ENCODE assay signal across 16 cellular contexts in genomic region chr2:113754160-113754559, GRCh38. TPM values are rescaled to one million over a fixed set of nuclear protein-coding genes. Genes with fewer than 3 reads are reported as not detected.
DNase-seq lines count a peak whose midpoint lies in the region; FAIRE-seq and TF ChIP-seq lines count a peak whose summit lies in the region.
"Had no signal": no experiment of that assay in that cellular context is flagged by ENCODE, and none has a peak within 500 bp of the region (broad histone marks: within the 10 kb centered on the region; RNA-seq: fewer than 3 reads in every experiment).

No MANE protein-coding gene starts in this region.

- DNase-seq in NCI-H2029 (lab: John Stamatoyannopoulos, UW) = peak; percentile 18
- no peak for DNase-seq in NCI-H2029 treated with DMSO at 0.1 percent for 48 hours (lab: John Stamatoyannopoulos, UW)
- no peak for DNase-seq in Karpas-422
- peak; percentile 34 for DNase-seq in bronchial epithelial cell (ENCODE audit: low read depth)
- no peak for DNase-seq in osteocyte (ENCODE audit: extremely low spot score, unreplicated experiment)
- no peak for DNase-seq in amygdala (lab: John Stamatoyannopoulos, UW)
- no peak for DNase-seq in DMS79 (lab: John Stamatoyannopoulos, UW)
- no peak for DNase-seq in NCI-H748 treated with DMSO at 0.1 percent for 48 hours (lab: John Stamatoyannopoulos, UW)
- DNase-seq: activated CD8-positive, alpha-beta memory T cell treated with anti-CD3 and anti-CD28 coated beads, Interleukin-2, amount 10 ng/mL, durations not matched to agents 7 days and 5 days; activated naive CD4-positive, alpha-beta T cell treated with anti-CD3 and anti-CD28 coated beads, Interleukin-2, amount 10 ng/mL, durations not matched to agents 7 days and 5 days; COR-L47; NCI-H1694 treated with DMSO at 0.1 percent for 48 hours; T-helper 17 cell had no signal

- H3K4me3 Mint-ChIP-seq in osteocyte (ENCODE audit: unreplicated experiment) = peak overlapping the region; percentile 100

- H3K4me2 ChIP-seq in Karpas-422 (ENCODE audit: low read depth, low read length, poor library complexity, severe bottlenecking) = peak overlapping the region; percentile 75

- 0 out of 2 replicates have a peak, but pooled peaks cover 5% of the 10 kb centered on the region for H4K20me1 ChIP-seq in Karpas-422 (ENCODE audit: insufficient read depth, low read depth, low read length)

- H3K9me3 ChIP-seq in Karpas-422 (ENCODE audit: low read length) = no peaks in the 10 kb centered on the region

- H3K9me3 Mint-ChIP-seq in osteocyte (ENCODE audit: unreplicated experiment) = no peaks in the 10 kb centered on the region
- H3K9me3 Mint-ChIP-seq: activated naive CD4-positive, alpha-beta T cell treated with anti-CD3 and anti-CD28 coated beads, Interleukin-2, amount 10 ng/mL, durations not matched to agents 7 days and 5 days had no signal

- H3K4me1 Mint-ChIP-seq in osteocyte (ENCODE audit: unreplicated experiment) = peaks cover 31% of the 10 kb centered on the region

- H3K27ac ChIP-seq in Karpas-422 (ENCODE audit: low read length) = peak overlapping the region; percentile 89; the same call in 1 of the 2 replicates
- H3K27ac ChIP-seq: 22Rv1, cardiac muscle cell, parathyroid adenoma had no signal

- H2AFZ ChIP-seq in Karpas-422 (ENCODE audit: low read length) = no peak overlapping the region
- H2AFZ ChIP-seq: parathyroid adenoma had no signal

- TF ChIP-seq CTCF in bronchial epithelial cell (IDR thresholded peaks at IDR 0.05; ENCODE audit: insufficient read depth, low read length, severe bottlenecking) (no peak), osteocyte (IDR thresholded peaks at IDR 0.05) (no peak)

- peaks cover 66% of the 10 kb centered on the region for H3K79me2 ChIP-seq in Karpas-422 (ENCODE audit: low read length)

- H3K4me3 ChIP-seq in Karpas-422 (ENCODE audit: low read length) (peak overlapping the region; percentile 98), bronchial epithelial cell (ENCODE audit: low read depth, low read length) (no peak overlapping the region)

- H3K27me3 ChIP-seq in Karpas-422 (ENCODE audit: low read length) = no peaks in the 10 kb centered on the region
- no peaks in the 10 kb centered on the region for H3K27me3 ChIP-seq in bronchial epithelial cell (ENCODE audit: control insufficient read depth, insufficient read depth, low read length)
- H3K27me3 ChIP-seq: cardiac muscle cell had no signal

- peaks cover 17% of the 10 kb centered on the region for H3K36me3 Mint-ChIP-seq in osteocyte (ENCODE audit: unreplicated experiment)

- no peaks in the 10 kb centered on the region for H3K9me2 ChIP-seq in Karpas-422 (replicated peaks; ENCODE audit: insufficient read depth, low read length)

- H3K36me3 ChIP-seq in Karpas-422 (ENCODE audit: insufficient read depth, low read length) = peaks cover 41% of the 10 kb centered on the region
- peaks cover 6% of the 10 kb centered on the region for H3K36me3 ChIP-seq in bronchial epithelial cell (ENCODE audit: control insufficient read depth, insufficient read depth, low read length)

- FAIRE-seq in bronchial epithelial cell (lab: Jason Lieb, UNC) = no peak

- H3K9ac ChIP-seq in Karpas-422 (ENCODE audit: low read length) = peak overlapping the region; percentile 99; the same call in 1 of the 2 replicates
- H3K9ac ChIP-seq: parathyroid adenoma had no signal

- H3K27ac Mint-ChIP-seq in osteocyte (ENCODE audit: unreplicated experiment) = no peak overlapping the region
- H3K27ac Mint-ChIP-seq: activated naive CD4-positive, alpha-beta T cell treated with anti-CD3 and anti-CD28 coated beads, Interleukin-2, amount 10 ng/mL, durations not matched to agents 7 days and 5 days; T-helper 17 cell had no signal

- peaks cover 17% of the 10 kb centered on the region for H3K4me1 ChIP-seq in Karpas-422 (ENCODE audit: low read length)
- H3K4me1 ChIP-seq: parathyroid adenoma had no signal

- no peaks in the 10 kb centered on the region for H3K27me3 Mint-ChIP-seq in osteocyte (ENCODE audit: unreplicated experiment)
- H3K27me3 Mint-ChIP-seq: activated CD8-positive, alpha-beta memory T cell treated with anti-CD3 and anti-CD28 coated beads, Interleukin-2, amount 10 ng/mL, durations not matched to agents 7 days and 5 days; T-helper 17 cell had no signal

RNA-seq across cellular contexts. Expression of gene SLC35F5, which starts 2.3 kb away (rescaled TPM):
- 66.0 and 160 TPM in 2 replicates for total RNA-seq in Karpas-422 (2014; rRNA removed; shearing (Covaris generic); ENCODE audit: low replicate concordance)
- total RNA-seq in bronchial epithelial cell (112 and 130 TPM in 2 replicates), osteocyte (83.4 and 89.0 TPM in 2 replicates)

Comparison
In these comparisons a context has a peak if more than half of its experiments do, and no peak if none do; other contexts are left out.
1. DNase-seq: peak in NCI-H2029 (single experiment) and bronchial epithelial cell (single experiment); none in NCI-H2029 treated with DMSO at 0.1 percent for 48 hours (single experiment), Karpas-422 (single experiment), osteocyte (single experiment), amygdala (0 of 56), DMS79 (single experiment) and NCI-H748 treated with DMSO at 0.1 percent for 48 hours (single experiment).